Comparison of ENCODE assay signal across 21 cellular contexts in the genomic region with DNA sequence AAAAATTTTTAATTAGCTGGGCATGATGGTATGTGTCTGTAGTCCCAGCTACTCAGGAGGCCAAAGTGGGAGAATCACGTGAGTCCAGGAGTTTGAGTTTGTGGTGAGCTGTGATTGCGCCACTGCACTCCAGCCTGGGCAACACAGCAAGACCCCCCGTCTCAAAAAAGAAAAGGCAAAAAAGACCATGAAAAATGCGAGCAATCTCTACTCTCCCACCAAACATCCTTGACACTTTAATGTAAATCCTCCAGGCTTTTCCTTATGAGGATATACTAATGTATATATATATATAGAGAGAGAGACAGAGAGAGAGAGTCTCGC.
"Had no signal": no experiment of that assay in that cellular context is flagged by ENCODE, and none has a peak within 500 bp of the region (broad histone marks: within the 10 kb centered on the region; RNA-seq: fewer than 3 reads in every experiment).

No MANE protein-coding gene starts in this region.

- H3K4me2 ChIP-seq: hepatocyte had no signal

- H3K27me3 ChIP-seq: dorsolateral prefrontal cortex, esophagus muscularis mucosa, gastroesophageal sphincter, heart left ventricle, hepatocyte had no signal

- ATAC-seq: foreskin keratinocyte, gastroesophageal sphincter, heart left ventricle, left colon, left lobe of liver, lower lobe of right lung, mucosa of descending colon had no signal

- H3K4me3 Mint-ChIP-seq: immature natural killer cell, mesothelial cell of epicardium had no signal

- H3K4me3 ChIP-seq: coronary artery, dorsolateral prefrontal cortex, esophagus muscularis mucosa, gastroesophageal sphincter, heart left ventricle, hepatocyte, left ventricle myocardium inferior, lower lobe of right lung, mucosa of descending colon had no signal

- H3K36me3 ChIP-seq: esophagus muscularis mucosa, gastroesophageal sphincter, heart left ventricle, left ventricle myocardium inferior, lower lobe of right lung had no signal

- H3K9me3 ChIP-seq: esophagus muscularis mucosa, gastroesophageal sphincter, heart left ventricle, left ventricle myocardium inferior, lower lobe of right lung, mucosa of descending colon had no signal

- H3K27ac Mint-ChIP-seq: immature natural killer cell, mesothelial cell of epicardium had no signal

- H3K79me2 ChIP-seq: hepatocyte had no signal

- H3K36me3 Mint-ChIP-seq: immature natural killer cell, mesothelial cell of epicardium had no signal

- H3K27ac ChIP-seq: coronary artery, dorsolateral prefrontal cortex, esophagus muscularis mucosa, foreskin keratinocyte, gastroesophageal sphincter, heart left ventricle, hepatocyte, left ventricle myocardium inferior, lower lobe of right lung had no signal

- H3K4me1 ChIP-seq: foreskin keratinocyte had no signal

- DNase-seq: dermis blood vessel endothelial cell; dorsolateral prefrontal cortex; effector CD4-positive, alpha-beta T cell; effector memory CD4-positive, alpha-beta T cell; foreskin keratinocyte; heart left ventricle; hypothalamus; immature natural killer cell; islet precursor cell; kidney glomerular epithelial cell; left colon; left ventricle myocardium inferior; lower lobe of right lung; mesenchymal stem cell; mucosa of descending colon had no signal

- H3K4me1 Mint-ChIP-seq: immature natural killer cell had no signal

- H3K9me3 Mint-ChIP-seq: immature natural killer cell, mesothelial cell of epicardium had no signal

- H2AFZ ChIP-seq: hepatocyte had no signal
